ENCODE assay signal across 8 cellular contexts in genomic region chr1:38047603-38048146, GRCh38. TPM values are rescaled to one million over a fixed set of nuclear protein-coding genes. Genes with fewer than 3 reads are reported as not detected.
A peak's percentile ranks its signal among the peaks of the same experiment; 100 is the strongest.
DNase-seq lines count a peak whose midpoint lies in the region; ATAC-seq and TF ChIP-seq lines count a peak whose summit lies in the region.

No MANE protein-coding gene starts in this region.

- no peak for ATAC-seq in GM18505 (IDR thresholded peaks at IDR 0.05; ENCODE audit: unreplicated experiment)

- H4K20me1 ChIP-seq in PC-9 (ENCODE audit: insufficient read depth), result no peaks in the 10 kb centered on the region

- no peak overlapping the region for H3K27ac ChIP-seq in CD4-positive, alpha-beta memory T cell (ENCODE audit: low read depth, low read length)
- no peak overlapping the region for H3K27ac ChIP-seq in PC-9

- H3K4me1 Mint-ChIP-seq in CD4-positive, alpha-beta memory T cell, result peaks cover 3 to 29% (median 9%) of the 10 kb centered on the region in 4 donors

- CTCF ChIA-PET in CD4-positive, alpha-beta memory T cell (lab: Charles Lee; ENCODE audit: partially characterized antibody), result interaction anchor here (2.0 kb wide), 1 partner anchor 24 kb away, joined by 5 read pairs; no protein-coding TSS in a partner anchor
- CTCF ChIA-PET in PC-9 (lab: Charles Lee), result interaction anchor here (0.5 kb wide), 1 partner anchor 1799 kb away, joined by 4 read pairs; no protein-coding TSS in a partner anchor

- H3K36me3 Mint-ChIP-seq in CD4-positive, alpha-beta memory T cell, result no peaks in the 10 kb centered on the region

- intact Hi-C loops in CD4-positive, alpha-beta memory T cell (cut with micrococcal nuclease), result loop anchor here (1.0 kb wide), 1 partner anchor 35 kb away; the partner anchor contains the start of gene UTP11
- intact Hi-C loops in PC-9 (cut with micrococcal nuclease; ENCODE audit: unreplicated experiment), result loop anchor here (2.0 to 10.0 kb wide), 2 partner anchors 91 to 357 kb away; no protein-coding TSS in a partner anchor

- H3K27me3 ChIP-seq in CD4-positive, alpha-beta memory T cell (ENCODE audit: insufficient read depth, low read length), result peaks cover 19% of the 10 kb centered on the region
- H3K27me3 ChIP-seq in PC-9 (ENCODE audit: insufficient read depth, low read depth) (peaks cover 9% of the 10 kb centered on the region; the same call in 1 of the 2 replicates), neuron (ENCODE audit: insufficient read depth, low read length) (no peaks in the 10 kb centered on the region)

- peak overlapping the region; percentile 87 for H2AFZ ChIP-seq in PC-9
- H2AFZ ChIP-seq in neuron (ENCODE audit: low read depth, low read length), result peak overlapping the region; percentile 71

- H3K4me3 Mint-ChIP-seq in CD4-positive, alpha-beta memory T cell, result peak overlapping the region; percentile 69 to 80 (median 78)

- no peak for DNase-seq in CD4-positive, alpha-beta memory T cell
- DNase-seq in PC-9, result no peak
- DNase-seq in epithelial cell of esophagus (ENCODE audit: low read depth), result peak; percentile 65
- DNase-seq in activated CD8-positive, alpha-beta memory T cell treated with anti-CD3 and anti-CD28 coated beads for 24 hours, result no peak
- no peak for DNase-seq in COLO829 (ENCODE audit: low spot score)
- DNase-seq in kidney glomerular epithelial cell (lab: John Stamatoyannopoulos, UW), result no peak

- no peaks in the 10 kb centered on the region for H3K9me3 ChIP-seq in CD4-positive, alpha-beta memory T cell (ENCODE audit: control insufficient read depth in 1 of 2, low read length in 2 of 2)
- H3K9me3 ChIP-seq in PC-9 (ENCODE audit: insufficient read depth, low read depth) (no peaks in the 10 kb centered on the region), neuron (ENCODE audit: low read length) (no peaks in the 10 kb centered on the region)

- H3K79me2 ChIP-seq in PC-9 (ENCODE audit: low read depth), result no peaks in the 10 kb centered on the region

- TF ChIP-seq CTCF in PC-9 (conservative IDR thresholded peaks at IDR 0.05) (no peak), epithelial cell of esophagus (IDR thresholded peaks at IDR 0.05; ENCODE audit: insufficient read depth, low read depth, low read length, missing control alignments) (no peak)

- H3K9me3 Mint-ChIP-seq in CD4-positive, alpha-beta memory T cell, result peaks cover 0 to 1% (median 0%) of the 10 kb centered on the region in 8 donors

- H3K9me2 ChIP-seq in PC-9 (ENCODE audit: insufficient read depth), result no peaks in the 10 kb centered on the region

- H3K27ac Mint-ChIP-seq in CD4-positive, alpha-beta memory T cell, result peak overlapping the region in 1 of 7 donors; percentile 46

- H3F3A ChIP-seq in PC-9 (ENCODE audit: insufficient read depth, low read depth), result no peaks in the 10 kb centered on the region

- TF ChIP-seq POLR2A in GM18505 (IDR thresholded peaks at IDR 0.05; ENCODE audit: borderline replicate concordance, extremely low read depth, insufficient read depth, insufficient read length), result no peak

- no TSS peak for BruUV-seq in PC-9 (replicated peaks; lab: Mats Ljungman, UMichigan)

- peak overlapping the region in 1 of 2 donors; percentile 38 for H3K4me3 ChIP-seq in CD4-positive, alpha-beta memory T cell (ENCODE audit: low read length in 2 of 2)
- peak overlapping the region; percentile 68 for H3K4me3 ChIP-seq in PC-9
- H3K4me3 ChIP-seq in epithelial cell of esophagus (ENCODE audit: low read length), result peak overlapping the region; percentile 75
- peak overlapping the region; percentile 74 for H3K4me3 ChIP-seq in neuron (ENCODE audit: low read length)

- H3K4me1 ChIP-seq in CD4-positive, alpha-beta memory T cell (ENCODE audit: insufficient read depth, low read length), result peaks cover 18% of the 10 kb centered on the region
- no peaks in the 10 kb centered on the region for H3K4me1 ChIP-seq in PC-9 (replicated peaks; ENCODE audit: insufficient read depth)
- peaks cover 54% of the 10 kb centered on the region for H3K4me1 ChIP-seq in neuron (ENCODE audit: insufficient read depth, low read length)

- peak overlapping the region; percentile 92 for H3K4me2 ChIP-seq in PC-9

- POLR2A ChIA-PET in CD4-positive, alpha-beta memory T cell (lab: Charles Lee; ENCODE audit: partially characterized antibody), result no interaction called here
- POLR2A ChIA-PET in PC-9 (lab: Charles Lee; ENCODE audit: unreplicated experiment), result interaction anchor here (0.6 kb wide), 1 partner anchor 1208 kb away, joined by 6 read pairs; no protein-coding TSS in a partner anchor

- peaks cover 13 to 14% of the 10 kb centered on the region in 2 donors for H3K27me3 Mint-ChIP-seq in CD4-positive, alpha-beta memory T cell

- H3K36me3 ChIP-seq in CD4-positive, alpha-beta memory T cell (ENCODE audit: insufficient read depth, low read length), result no peaks in the 10 kb centered on the region
- H3K36me3 ChIP-seq in PC-9 (ENCODE audit: low read depth) (no peaks in the 10 kb centered on the region), neuron (ENCODE audit: insufficient read depth, low read length) (no peaks in the 10 kb centered on the region)

RNA-seq across cellular contexts. Expression of gene POU3F1, which starts 1.1 kb away (rescaled TPM):
- under 1 TPM; 0.14 to 0.15 TPM for total RNA-seq in CD4-positive, alpha-beta memory T cell
- polyA plus RNA-seq in CD4-positive, alpha-beta memory T cell, result under 1 TPM in 1 of 2 donors, not detected in 1; 0.08 TPM
- not detected in 2 replicates for total RNA-seq in PC-9 (2021)

RNA-seq across cellular contexts. Expression of gene UTP11, which starts 35.1 kb away (rescaled TPM):
- total RNA-seq in CD4-positive, alpha-beta memory T cell, result 10 to 100 TPM; 17.3 to 17.5 TPM
- 10 to 100 TPM; 21.0 to 21.9 TPM for polyA plus RNA-seq in CD4-positive, alpha-beta memory T cell
- total RNA-seq in PC-9 (2021), result 21.8 and 36.4 TPM in 2 replicates

RNA-seq across cellular contexts. Expression of gene FHL3, which starts 42.4 kb away (rescaled TPM):
- 1 to 10 TPM; 3.7 to 5.0 TPM for total RNA-seq in CD4-positive, alpha-beta memory T cell
- polyA plus RNA-seq in CD4-positive, alpha-beta memory T cell, result 1 to 10 TPM; 3.4 to 3.7 TPM
- 26.2 and 29.8 TPM in 2 replicates for total RNA-seq in PC-9 (2021)

RNA-seq across cellular contexts. Expression of gene SF3A3, which starts 57.9 kb away (rescaled TPM):
- total RNA-seq in CD4-positive, alpha-beta memory T cell, result 10 to 100 TPM; 74.0 to 74.6 TPM
- 100 to 1,000 TPM in 1 of 2 donors, 10 to 100 TPM in 1; 99.5 to 111 TPM for polyA plus RNA-seq in CD4-positive, alpha-beta memory T cell
- 82.6 and 99.1 TPM in 2 replicates for total RNA-seq in PC-9 (2021)
